Comparison of ENCODE assay signal across 12 cellular contexts in the genomic region with DNA sequence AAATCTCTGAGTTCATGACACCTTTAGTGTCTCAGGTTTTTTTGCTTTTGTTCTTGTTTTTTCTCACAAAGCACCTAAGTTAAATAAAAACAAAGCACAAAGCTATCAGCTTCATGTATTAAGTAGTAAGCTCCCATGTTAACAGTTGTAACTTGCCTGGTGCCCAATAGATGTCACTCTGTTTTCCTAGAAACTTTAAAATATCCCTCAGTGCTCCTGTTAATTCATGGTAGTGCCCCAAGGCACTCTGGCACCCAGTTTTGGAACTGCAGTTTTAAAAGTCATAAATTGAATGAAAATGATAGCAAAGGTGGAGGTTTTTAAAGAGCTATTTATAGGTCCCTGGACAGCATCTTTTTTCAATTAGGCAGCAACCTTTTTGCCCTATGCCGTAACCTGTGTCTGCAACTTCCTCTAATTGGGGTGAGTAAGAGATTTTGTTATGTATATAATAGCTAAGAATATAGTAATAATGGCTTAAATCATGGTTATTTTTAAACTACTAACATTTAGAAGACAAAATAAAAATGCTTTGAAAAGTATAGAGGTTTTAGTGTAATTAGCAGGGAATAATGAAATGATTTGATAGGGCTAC.
DNase-seq lines count a peak whose midpoint lies in the region; ATAC-seq, FAIRE-seq and TF ChIP-seq lines count a peak whose summit lies in the region.
"Had no signal": no experiment of that assay in that cellular context is flagged by ENCODE, and none has a peak within 500 bp of the region (broad histone marks: within the 10 kb centered on the region; RNA-seq: fewer than 3 reads in every experiment).

No MANE protein-coding gene starts in this region.

- H3K9ac ChIP-seq in HUES48 (ENCODE audit: low read depth, low read length) (no peak overlapping the region), SK-N-SH (no peak overlapping the region), kidney (ENCODE audit: low read length in 2 of 2) (no peak overlapping the region)

- H3F3A ChIP-seq in SK-N-SH (replicated peaks; ENCODE audit: insufficient read depth) = no peaks in the 10 kb centered on the region

- CTCF ChIA-PET in SK-N-SH (lab: Yijun Ruan, JAX) = interaction anchor here (0.5 to 1.4 kb wide), 33 partner anchors 8 to 1214 kb away, joined by 3 to 11 read pairs (median 3); no protein-coding TSS in a partner anchor

- no peaks in the 10 kb centered on the region for H3K27me3 ChIP-seq in HUES48 (ENCODE audit: control insufficient read depth, insufficient read depth, low read length)
- no peaks in the 10 kb centered on the region for H3K27me3 ChIP-seq in SK-N-SH (ENCODE audit: insufficient read depth)

- peak; percentile 74 for TF ChIP-seq RAD21 in SK-N-SH (IDR thresholded peaks at IDR 0.05; ENCODE audit: low read length)

- H2AFZ ChIP-seq in SK-N-SH (ENCODE audit: low read depth) = peak overlapping the region; percentile 32; the same call in 1 of the 2 replicates

- H4K20me1 ChIP-seq in SK-N-SH (ENCODE audit: insufficient read depth) = no peaks in the 10 kb centered on the region

- peaks cover 5% of the 10 kb centered on the region; the same call in 1 of the 2 replicates for H3K9me3 ChIP-seq in HUES48 (ENCODE audit: control insufficient read depth, insufficient read depth, low read length)
- no peaks in the 10 kb centered on the region for H3K9me3 ChIP-seq in SK-N-SH
- no peaks in the 10 kb centered on the region for H3K9me3 ChIP-seq in kidney (ENCODE audit: control insufficient read depth in 1 of 2, low read length in 2 of 2)
- H3K9me3 ChIP-seq: thoracic aorta had no signal

- no peak for TF ChIP-seq EP300 in SK-N-SH (IDR thresholded peaks at IDR 0.05; ENCODE audit: borderline replicate concordance in 1 of 2, low read depth in 1 of 2, low read length in 1 of 2)

- H3K36me3 ChIP-seq in HUES48 (ENCODE audit: control insufficient read depth, insufficient read depth, low read length) (no peaks in the 10 kb centered on the region), SK-N-SH (replicated peaks in 1 of 2; ENCODE audit: control insufficient read depth in 1 of 2, insufficient read depth in 2 of 2, low read length in 1 of 2) (no peaks in the 10 kb centered on the region), kidney (ENCODE audit: control insufficient read depth in 1 of 2, insufficient read depth in 2 of 2, low read length in 2 of 2) (no peaks in the 10 kb centered on the region)
- H3K36me3 ChIP-seq: thoracic aorta had no signal

- DNase-seq in D721Med (ENCODE audit: insufficient read length, low spot score) = no peak
- DNase-seq in SK-N-SH = peak; percentile 9
- DNase-seq in kidney = no peak
- DNase-seq in retina = no peak
- no peak for DNase-seq in AG08395 (ENCODE audit: low spot score)
- DNase-seq: activated CD4-positive, alpha-beta T cell treated with anti-CD3 and anti-CD28 coated beads, Interleukin-2, amount 50 U/mL, for 48 hours; HFFc6; Karpas-422 had no signal

- no peaks in the 10 kb centered on the region for H3K79me2 ChIP-seq in SK-N-SH (ENCODE audit: insufficient read depth)

- TF ChIP-seq CTCF in D721Med (IDR thresholded peaks at IDR 0.05; ENCODE audit: insufficient read depth, missing control alignments) (peak; percentile 49), SK-N-SH (IDR thresholded peaks at IDR 0.05) (peak; percentile 54), kidney (IDR thresholded peaks at IDR 0.05; ENCODE audit: borderline replicate concordance, extremely low read depth, insufficient read depth) (peak; percentile 29)

- intact Hi-C loops in kidney (cut with DNase I) = no loop called here

- peaks cover 4% of the 10 kb centered on the region; the same call in 1 of the 2 replicates for H3K4me1 ChIP-seq in HUES48 (ENCODE audit: control insufficient read depth, insufficient read depth, low read length)
- H3K4me1 ChIP-seq in SK-N-SH (ENCODE audit: control insufficient read depth in 1 of 2, insufficient read depth in 2 of 2, low read depth in 1 of 2, low read length in 1 of 2) = no peaks in the 10 kb centered on the region; a peak in 2 of 4 replicates
- H3K4me1 ChIP-seq in kidney (ENCODE audit: control insufficient read depth in 1 of 2, insufficient read depth in 1 of 2, low read depth in 1 of 2, low read length in 2 of 2) = no peaks in the 10 kb centered on the region

- FAIRE-seq in D721Med (lab: Jason Lieb, UNC) (peak; percentile 70), kidney (lab: Jason Lieb, UNC) (no peak)

- H3K4me2 ChIP-seq in SK-N-SH = no peak overlapping the region

- H3K27ac ChIP-seq in HUES48 (ENCODE audit: low read depth, low read length) (peak overlapping the region; percentile 9), SK-N-SH (ENCODE audit: low read depth in 2 of 2, low read length in 1 of 2) (peak overlapping the region in 1 of 2 experiments; percentile 16; a peak in 1 of 4 replicates), kidney (ENCODE audit: low read depth in 2 of 2, low read length in 2 of 2) (no peak overlapping the region)
- H3K27ac ChIP-seq: thoracic aorta had no signal

- no peak for ATAC-seq in GM19328 (IDR thresholded peaks at IDR 0.05; ENCODE audit: unreplicated experiment)
- no peak for ATAC-seq in GM18517 (IDR thresholded peaks at IDR 0.05; ENCODE audit: unreplicated experiment)

- WGBS in SK-N-SH (ENCODE audit: low lambda C conversion rate) = 41% methylated on average over 1 of the region's 1 CpG

- H3K4me3 ChIP-seq in HUES48 (ENCODE audit: low read depth, low read length) (no peak overlapping the region), SK-N-SH (ENCODE audit: low read depth in 2 of 2, low read length in 1 of 2) (no peak overlapping the region; a peak in 1 of 4 replicates), kidney (ENCODE audit: low read length in 2 of 2) (no peak overlapping the region)
- H3K4me3 ChIP-seq: thoracic aorta had no signal

- POLR2A ChIA-PET in SK-N-SH (lab: Yijun Ruan, JAX) = interaction anchor here (0.6 to 1.1 kb wide), 2 partner anchors 498 to 834 kb away, joined by 3 read pairs; no protein-coding TSS in a partner anchor

- H3K9me2 ChIP-seq in SK-N-SH = no peaks in the 10 kb centered on the region

TF ChIP-seq in SK-N-SH, 30 proteins besides CTCF, POLR2A, EP300 and RAD21:
- TF ChIP-seq SMC3 (IDR thresholded peaks at IDR 0.05; ENCODE audit: low read depth, low read length) (peak; percentile 14; the same call in 1 of the 2 replicates), ELF1 (IDR thresholded peaks at IDR 0.05) (no peak)
